22 cellular contexts compared by ENCODE assay signal in genomic region chr19:30363073-30363472, GRCh38. TPM values are rescaled to one million over a fixed set of nuclear protein-coding genes. Genes with fewer than 3 reads are reported as not detected.
"Had no signal": no experiment of that assay in that cellular context is flagged by ENCODE, and none has a peak within 500 bp of the region (broad histone marks: within the 10 kb centered on the region; RNA-seq: fewer than 3 reads in every experiment).

No MANE protein-coding gene starts in this region.

- ATAC-seq: K562, SK-N-SH treated with all-trans-retinoic acid at 6 μM for 48 hours had no signal

- H3K9ac ChIP-seq: KMS-11 had no signal

- DNase-seq: Kasumi-1, MM.1S, NCI-H1092 treated with DMSO at 0.1 percent for 48 hours, NCI-H1436, NCI-H187, NCI-H2029, NCI-H2081 treated with DMSO at 0.1 percent for 48 hours, NCI-H2171, NCI-H226, NCI-H446, NCI-H510A, NCI-H524 treated with DMSO at 0.1 percent for 48 hours, NCI-H69, NCI-H774, SHP77 had no signal

- H3K4me2 ChIP-seq: KMS-11 had no signal

- H3K4me3 ChIP-seq: K562 had no signal

- H3K27ac ChIP-seq: HL-60, KMS-11, RWPE1 had no signal

RNA-seq across cellular contexts. Expression of gene ZNF536, which starts 9.1 kb away (rescaled TPM):
- total RNA-seq: K562, M059J had no signal
- polyA plus RNA-seq: IgD-negative memory B cell, K562 had no signal
